ENCODE assay signal across 8 cellular contexts in genomic region chr6:139375239-139376053, GRCh38. TPM values are rescaled to one million over a fixed set of nuclear protein-coding genes. Genes with fewer than 3 reads are reported as not detected.
DNase-seq lines count a peak whose midpoint lies in the region; ATAC-seq and TF ChIP-seq lines count a peak whose summit lies in the region.

No MANE protein-coding gene starts in this region.

- H3K4me1 Mint-ChIP-seq in activated CD4-positive, alpha-beta memory T cell treated with anti-CD3 and anti-CD28 coated beads for 36 hours (ENCODE audit: low read depth) = peaks cover 30% of the 10 kb centered on the region

- H3K9me3 ChIP-seq in lung (ENCODE audit: control insufficient read depth in 2 of 2, insufficient read depth in 1 of 2, low read length in 1 of 2) = no peaks in the 10 kb centered on the region

- ATAC-seq in GM19438 (IDR thresholded peaks at IDR 0.05; ENCODE audit: low read depth, unreplicated experiment) = peak; percentile 51
- peak; percentile 51 for ATAC-seq in HG03571 (IDR thresholded peaks at IDR 0.05; ENCODE audit: unreplicated experiment)
- ATAC-seq in lung (ENCODE audit: insufficient read depth, low FRiP score) = peak; percentile 74

- peaks cover 26% of the 10 kb centered on the region for H3K36me3 Mint-ChIP-seq in activated CD4-positive, alpha-beta memory T cell treated with anti-CD3 and anti-CD28 coated beads for 36 hours

- no peaks in the 10 kb centered on the region for H3K27me3 Mint-ChIP-seq in activated CD4-positive, alpha-beta memory T cell treated with anti-CD3 and anti-CD28 coated beads for 36 hours

- peak; percentile 93 for DNase-seq in CD1c-positive myeloid dendritic cell (ENCODE audit: extremely low spot score)
- peak; percentile 96 for DNase-seq in NCI-H82 (lab: John Stamatoyannopoulos, UW)
- peak; percentile 89 for DNase-seq in activated CD4-positive, alpha-beta memory T cell treated with anti-CD3 and anti-CD28 coated beads for 36 hours
- peak; percentile 94 for DNase-seq in ecto neural progenitor cell (ENCODE audit: low spot score)
- DNase-seq in lung (ENCODE audit: low spot score) = peak; percentile 91
- DNase-seq in stimulated activated CD4-positive, alpha-beta T cell treated with anti-CD3 and anti-CD28 coated beads, TNF-alpha, amount 100 ng/mL, for 24 hours (ENCODE audit: low read depth in 3 of 3) = peak; percentile 64 to 83 (median 72)

- CTCF ChIA-PET in activated CD4-positive, alpha-beta memory T cell treated with anti-CD3 and anti-CD28 coated beads for 36 hours (lab: Charles Lee) = interaction anchor here (0.6 to 7.4 kb wide), 11 partner anchors 9 to 506 kb away, joined by 3 to 97 read pairs (median 3); no protein-coding TSS in a partner anchor

- H3K27ac Mint-ChIP-seq in activated CD4-positive, alpha-beta memory T cell treated with anti-CD3 and anti-CD28 coated beads for 36 hours = peak overlapping the region; percentile 98

- TF ChIP-seq CTCF in lung (IDR thresholded peaks at IDR 0.05; ENCODE audit: control extremely low read depth, extremely low read depth) = no peak

- H3K27me3 ChIP-seq in lung (ENCODE audit: control insufficient read depth, insufficient read depth) = no peaks in the 10 kb centered on the region

- intact Hi-C loops in activated CD4-positive, alpha-beta memory T cell treated with anti-CD3 and anti-CD28 coated beads for 36 hours (cut with micrococcal nuclease) = loop anchor here (2.0 kb wide), 3 partner anchors 225 to 1211 kb away; partner anchors contain the start of gene ABRACL

- peak overlapping the region; percentile 97 for H3K4me3 Mint-ChIP-seq in activated CD4-positive, alpha-beta memory T cell treated with anti-CD3 and anti-CD28 coated beads for 36 hours

- 0% methylated on average over 45 of the region's 45 CpGs for WGBS in lung, 2 donors

- POLR2A ChIA-PET in activated CD4-positive, alpha-beta memory T cell treated with anti-CD3 and anti-CD28 coated beads for 36 hours (lab: Charles Lee) = interaction anchor here (0.5 to 3.8 kb wide), 28 partner anchors 9 to 1435 kb away, joined by 3 to 21 read pairs (median 4); partner anchors contain the start of genes CCDC28A and TXLNB

- no peaks in the 10 kb centered on the region for H3K9me3 Mint-ChIP-seq in activated CD4-positive, alpha-beta memory T cell treated with anti-CD3 and anti-CD28 coated beads for 36 hours

- peaks cover 0 to 6% of the 10 kb centered on the region in 2 donors for H3K36me3 ChIP-seq in lung (ENCODE audit: control insufficient read depth in 2 of 2, insufficient read depth in 2 of 2, low read length in 2 of 2)

- peaks cover 0 to 2% of the 10 kb centered on the region in 2 donors for H3K4me1 ChIP-seq in lung (ENCODE audit: control insufficient read depth in 2 of 2, insufficient read depth in 2 of 2, low read length in 2 of 2)

- H3K27ac ChIP-seq in lung (ENCODE audit: low read depth in 1 of 2, low read length in 1 of 2) = peak overlapping the region; percentile 94 to 99

- peak overlapping the region; percentile 99 for H3K4me3 ChIP-seq in lung

RNA-seq across cellular contexts. Expression of gene CITED2, which starts 1.0 kb away (rescaled TPM):
- total RNA-seq in activated CD4-positive, alpha-beta memory T cell treated with anti-CD3 and anti-CD28 coated beads for 36 hours = 10 to 100 TPM; 50.1 to 52.1 TPM
- 100 to 1,000 TPM; 154 to 220 TPM for total RNA-seq in lung
- 10 to 100 TPM; 34.3 to 82.9 TPM for polyA plus RNA-seq in lung

Comparison
In these comparisons a context has a peak if more than half of its experiments do, and no peak if none do; other contexts are left out.
1. Peak in every context shown above with its lines: DNase-seq, ATAC-seq, H3K4me3 ChIP-seq and H3K27ac ChIP-seq.